Comparison of ENCODE assay signal across 1 cellular context in genomic region chr3:185024966-185025365, GRCh38.
TF ChIP-seq lines count a peak whose summit lies in the region.

No MANE protein-coding gene starts in this region.

TF ChIP-seq in K562, 482 proteins besides CTCF, POLR2A, EP300 and RAD21 (continued from another document and continues in another):
- TF ChIP-seq, protein P1, sequence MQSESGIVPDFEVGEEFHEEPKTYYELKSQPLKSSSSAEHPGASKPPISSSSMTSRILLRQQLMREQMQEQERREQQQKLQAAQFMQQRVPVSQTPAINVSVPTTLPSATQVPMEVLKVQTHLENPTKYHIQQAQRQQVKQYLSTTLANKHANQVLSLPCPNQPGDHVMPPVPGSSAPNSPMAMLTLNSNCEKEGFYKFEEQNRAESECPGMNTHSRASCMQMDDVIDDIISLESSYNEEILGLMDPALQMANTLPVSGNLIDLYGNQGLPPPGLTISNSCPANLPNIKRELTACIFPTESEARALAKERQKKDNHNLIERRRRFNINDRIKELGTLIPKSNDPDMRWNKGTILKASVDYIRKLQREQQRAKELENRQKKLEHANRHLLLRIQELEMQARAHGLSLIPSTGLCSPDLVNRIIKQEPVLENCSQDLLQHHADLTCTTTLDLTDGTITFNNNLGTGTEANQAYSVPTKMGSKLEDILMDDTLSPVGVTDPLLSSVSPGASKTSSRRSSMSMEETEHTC (IDR thresholded peaks at IDR 0.05): no peak
- TF ChIP-seq ZNF133 (CRISPR knock-in tag; IDR thresholded peaks at IDR 0.05) (no peak), SAFB2 (IDR thresholded peaks at IDR 0.05; ENCODE audit: borderline replicate concordance, low read depth, low read length, severe bottlenecking) (no peak), ZBED1 (IDR thresholded peaks at IDR 0.05) (no peak), MCM5 (IDR thresholded peaks at IDR 0.05; ENCODE audit: low read depth) (no peak), ZNF146 (CRISPR knock-in tag; IDR thresholded peaks at IDR 0.05; ENCODE audit: unreplicated experiment) (no peak), L3MBTL2 (IDR thresholded peaks at IDR 0.05) (0 out of 2 replicates have a peak, but pooled peaks have one; percentile 29), MTA2 (IDR thresholded peaks at IDR 0.05; ENCODE audit: low read depth) (peak; percentile 14; the same call in 1 of the 2 replicates), NONO (IDR thresholded peaks at IDR 0.05; ENCODE audit: low read depth in 2 of 2, low read length in 1 of 2) (no peak), KAT7 (CRISPR knock-in tag; IDR thresholded peaks at IDR 0.05; ENCODE audit: borderline replicate concordance) (no peak), ZC3H8 (IDR thresholded peaks at IDR 0.05) (no peak), JUN (IDR thresholded peaks at IDR 0.05; ENCODE audit: borderline replicate concordance, low read depth, low read length) (no peak), JUN (CRISPR knock-in tag; IDR thresholded peaks at IDR 0.05; ENCODE audit: borderline replicate concordance) (no peak), ZNF507 (tag; conservative IDR thresholded peaks at IDR 0.05) (no peak), ATF1 (CRISPR knock-in tag; IDR thresholded peaks at IDR 0.05) (no peak), ATF1 (tag; IDR thresholded peaks at IDR 0.05) (peak; percentile 56; the same call in 1 of the 2 replicates), ELF2 (CRISPR knock-in tag; IDR thresholded peaks at IDR 0.05) (no peak), ZKSCAN1 (IDR thresholded peaks at IDR 0.05; ENCODE audit: low read depth, low read length) (no peak), DIDO1 (tag; IDR thresholded peaks at IDR 0.05; ENCODE audit: low read depth) (no peak), ATF3 (IDR thresholded peaks at IDR 0.05) (peak; percentile 29; the same call in 1 of the 2 replicates), ATF3 (CRISPR knock-in tag; conservative IDR thresholded peaks at IDR 0.05) (no peak), NFATC3 (IDR thresholded peaks at IDR 0.05) (no peak), ZNF695 (CRISPR knock-in tag; IDR thresholded peaks at IDR 0.05) (no peak), MAFF (IDR thresholded peaks at IDR 0.05; ENCODE audit: low read length) (no peak), HDAC6 (IDR thresholded peaks at IDR 0.05; ENCODE audit: low read depth, low read length) (no peak), NR1H2 (CRISPR knock-in tag; IDR thresholded peaks at IDR 0.05) (no peak), ETV1 (tag; conservative IDR thresholded peaks at IDR 0.05; ENCODE audit: low read depth) (0 out of 2 replicates have a peak, but pooled peaks have one; percentile 16), STAT6 (CRISPR knock-in tag; IDR thresholded peaks at IDR 0.05) (no peak), BCL6 (CRISPR knock-in tag; IDR thresholded peaks at IDR 0.05) (no peak), U2AF1 (optimal IDR thresholded peaks at IDR 0.05; ENCODE audit: low read depth, low read length) (no peak), EZH2 (IDR thresholded peaks at IDR 0.05; ENCODE audit: borderline replicate concordance, low read depth, low read length) (no peak), ZBTB1 (CRISPR knock-in tag; IDR thresholded peaks at IDR 0.05; ENCODE audit: borderline replicate concordance, low read depth) (no peak), HMG20A (CRISPR knock-in tag; conservative IDR thresholded peaks at IDR 0.05) (no peak), KLF16 (IDR thresholded peaks at IDR 0.05) (no peak), ELK3 (CRISPR knock-in tag; IDR thresholded peaks at IDR 0.05) (no peak), EWSR1 (IDR thresholded peaks at IDR 0.05; ENCODE audit: borderline replicate concordance, low read depth, partially characterized antibody) (no peak), ESRRA (IDR thresholded peaks at IDR 0.05; ENCODE audit: borderline replicate concordance, low read depth) (peak; percentile 26; the same call in 1 of the 2 replicates), PHF20 (IDR thresholded peaks at IDR 0.05; ENCODE audit: partially characterized antibody) (no peak), RBM17 (IDR thresholded peaks at IDR 0.05; ENCODE audit: borderline replicate concordance, low read depth, low read length) (no peak), RBM22 (IDR thresholded peaks at IDR 0.05; ENCODE audit: low read depth, low read length, poor library complexity, severe bottlenecking) (no peak), CBFA2T2 (conservative IDR thresholded peaks at IDR 0.05) (peak; percentile 40; the same call in 1 of the 2 replicates)
- TF ChIP-seq, protein P2, sequence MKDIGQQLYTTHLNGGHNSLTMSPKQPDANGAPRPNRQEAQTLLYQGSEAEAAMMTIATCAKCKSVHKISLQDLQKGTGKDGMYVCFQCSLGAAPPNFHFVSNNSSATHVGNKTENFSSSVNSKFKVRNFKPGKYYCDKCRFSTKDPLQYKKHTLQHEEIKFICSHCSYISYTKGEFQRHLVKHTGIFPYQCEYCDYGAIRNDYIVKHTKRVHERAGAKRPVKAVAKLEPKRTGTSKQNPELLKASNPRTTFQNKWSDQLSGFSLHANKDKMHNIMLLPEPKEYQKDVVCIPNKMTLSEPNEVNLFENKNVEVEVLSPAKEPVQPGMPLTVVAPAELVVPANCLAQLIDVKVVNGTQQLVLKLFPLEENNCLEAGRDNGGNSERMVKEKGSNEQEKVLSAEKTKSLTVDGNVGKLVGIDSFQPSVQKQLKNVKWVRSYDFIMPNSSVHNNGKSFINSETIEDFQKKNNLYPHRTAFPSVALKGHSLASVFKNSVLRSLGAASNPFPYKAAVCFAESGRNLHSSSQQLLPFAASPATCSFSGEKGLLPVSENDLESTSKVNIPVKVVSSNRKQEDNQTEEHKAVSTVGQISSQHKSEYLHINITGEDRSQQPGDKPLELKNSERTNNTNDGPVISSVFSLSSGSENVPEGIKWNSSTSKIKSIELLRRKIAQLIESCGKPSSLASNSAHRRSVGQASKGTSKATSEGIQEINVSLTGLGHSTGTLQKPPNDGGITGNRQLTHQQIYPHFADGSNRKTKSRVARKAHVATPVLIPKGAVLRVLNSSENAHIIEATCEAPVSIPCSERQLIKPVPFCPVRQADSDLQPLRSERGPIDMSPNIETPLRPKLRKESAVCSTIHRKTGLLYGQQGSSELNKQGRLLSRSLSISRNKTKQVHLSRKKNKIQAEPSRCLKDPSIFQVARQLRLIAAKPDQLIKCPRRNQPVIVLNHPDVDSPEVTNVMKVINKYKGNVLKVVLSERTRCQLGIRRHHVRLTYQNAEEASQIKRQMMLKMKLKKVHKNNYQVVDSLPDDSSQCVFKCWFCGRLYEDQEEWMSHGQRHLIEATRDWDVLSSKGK (CRISPR knock-in tag; IDR thresholded peaks at IDR 0.05): no peak
- TF ChIP-seq, protein P3, sequence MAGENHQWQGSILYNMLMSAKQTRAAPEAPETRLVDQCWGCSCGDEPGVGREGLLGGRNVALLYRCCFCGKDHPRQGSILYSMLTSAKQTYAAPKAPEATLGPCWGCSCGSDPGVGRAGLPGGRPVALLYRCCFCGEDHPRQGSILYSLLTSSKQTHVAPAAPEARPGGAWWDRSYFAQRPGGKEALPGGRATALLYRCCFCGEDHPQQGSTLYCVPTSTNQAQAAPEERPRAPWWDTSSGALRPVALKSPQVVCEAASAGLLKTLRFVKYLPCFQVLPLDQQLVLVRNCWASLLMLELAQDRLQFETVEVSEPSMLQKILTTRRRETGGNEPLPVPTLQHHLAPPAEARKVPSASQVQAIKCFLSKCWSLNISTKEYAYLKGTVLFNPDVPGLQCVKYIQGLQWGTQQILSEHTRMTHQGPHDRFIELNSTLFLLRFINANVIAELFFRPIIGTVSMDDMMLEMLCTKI (IDR thresholded peaks at IDR 0.05; ENCODE audit: partially characterized antibody): no peak
- TF ChIP-seq, protein P4, sequence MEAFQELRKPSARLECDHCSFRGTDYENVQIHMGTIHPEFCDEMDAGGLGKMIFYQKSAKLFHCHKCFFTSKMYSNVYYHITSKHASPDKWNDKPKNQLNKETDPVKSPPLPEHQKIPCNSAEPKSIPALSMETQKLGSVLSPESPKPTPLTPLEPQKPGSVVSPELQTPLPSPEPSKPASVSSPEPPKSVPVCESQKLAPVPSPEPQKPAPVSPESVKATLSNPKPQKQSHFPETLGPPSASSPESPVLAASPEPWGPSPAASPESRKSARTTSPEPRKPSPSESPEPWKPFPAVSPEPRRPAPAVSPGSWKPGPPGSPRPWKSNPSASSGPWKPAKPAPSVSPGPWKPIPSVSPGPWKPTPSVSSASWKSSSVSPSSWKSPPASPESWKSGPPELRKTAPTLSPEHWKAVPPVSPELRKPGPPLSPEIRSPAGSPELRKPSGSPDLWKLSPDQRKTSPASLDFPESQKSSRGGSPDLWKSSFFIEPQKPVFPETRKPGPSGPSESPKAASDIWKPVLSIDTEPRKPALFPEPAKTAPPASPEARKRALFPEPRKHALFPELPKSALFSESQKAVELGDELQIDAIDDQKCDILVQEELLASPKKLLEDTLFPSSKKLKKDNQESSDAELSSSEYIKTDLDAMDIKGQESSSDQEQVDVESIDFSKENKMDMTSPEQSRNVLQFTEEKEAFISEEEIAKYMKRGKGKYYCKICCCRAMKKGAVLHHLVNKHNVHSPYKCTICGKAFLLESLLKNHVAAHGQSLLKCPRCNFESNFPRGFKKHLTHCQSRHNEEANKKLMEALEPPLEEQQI (IDR thresholded peaks at IDR 0.05): no peak
- TF ChIP-seq, protein P5, sequence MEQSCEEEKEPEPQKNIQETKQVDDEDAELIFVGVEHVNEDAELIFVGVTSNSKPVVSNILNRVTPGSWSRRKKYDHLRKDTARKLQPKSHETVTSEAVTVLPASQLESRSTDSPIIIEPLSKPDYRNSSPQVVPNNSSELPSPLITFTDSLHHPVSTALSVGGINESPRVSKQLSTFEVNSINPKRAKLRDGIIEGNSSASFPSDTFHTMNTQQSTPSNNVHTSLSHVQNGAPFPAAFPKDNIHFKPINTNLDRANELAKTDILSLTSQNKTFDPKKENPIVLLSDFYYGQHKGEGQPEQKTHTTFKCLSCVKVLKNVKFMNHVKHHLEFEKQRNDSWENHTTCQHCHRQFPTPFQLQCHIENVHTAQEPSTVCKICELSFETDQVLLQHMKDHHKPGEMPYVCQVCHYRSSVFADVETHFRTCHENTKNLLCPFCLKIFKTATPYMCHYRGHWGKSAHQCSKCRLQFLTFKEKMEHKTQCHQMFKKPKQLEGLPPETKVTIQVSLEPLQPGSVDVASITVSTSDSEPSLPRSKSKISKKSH (CRISPR knock-in tag; IDR thresholded peaks at IDR 0.05): no peak
- TF ChIP-seq, protein P6, sequence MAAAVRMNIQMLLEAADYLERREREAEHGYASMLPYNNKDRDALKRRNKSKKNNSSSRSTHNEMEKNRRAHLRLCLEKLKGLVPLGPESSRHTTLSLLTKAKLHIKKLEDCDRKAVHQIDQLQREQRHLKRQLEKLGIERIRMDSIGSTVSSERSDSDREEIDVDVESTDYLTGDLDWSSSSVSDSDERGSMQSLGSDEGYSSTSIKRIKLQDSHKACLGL (CRISPR knock-in tag; IDR thresholded peaks at IDR 0.05; ENCODE audit: borderline replicate concordance, poor library complexity, severe bottlenecking): no peak
- TF ChIP-seq, protein P7, sequence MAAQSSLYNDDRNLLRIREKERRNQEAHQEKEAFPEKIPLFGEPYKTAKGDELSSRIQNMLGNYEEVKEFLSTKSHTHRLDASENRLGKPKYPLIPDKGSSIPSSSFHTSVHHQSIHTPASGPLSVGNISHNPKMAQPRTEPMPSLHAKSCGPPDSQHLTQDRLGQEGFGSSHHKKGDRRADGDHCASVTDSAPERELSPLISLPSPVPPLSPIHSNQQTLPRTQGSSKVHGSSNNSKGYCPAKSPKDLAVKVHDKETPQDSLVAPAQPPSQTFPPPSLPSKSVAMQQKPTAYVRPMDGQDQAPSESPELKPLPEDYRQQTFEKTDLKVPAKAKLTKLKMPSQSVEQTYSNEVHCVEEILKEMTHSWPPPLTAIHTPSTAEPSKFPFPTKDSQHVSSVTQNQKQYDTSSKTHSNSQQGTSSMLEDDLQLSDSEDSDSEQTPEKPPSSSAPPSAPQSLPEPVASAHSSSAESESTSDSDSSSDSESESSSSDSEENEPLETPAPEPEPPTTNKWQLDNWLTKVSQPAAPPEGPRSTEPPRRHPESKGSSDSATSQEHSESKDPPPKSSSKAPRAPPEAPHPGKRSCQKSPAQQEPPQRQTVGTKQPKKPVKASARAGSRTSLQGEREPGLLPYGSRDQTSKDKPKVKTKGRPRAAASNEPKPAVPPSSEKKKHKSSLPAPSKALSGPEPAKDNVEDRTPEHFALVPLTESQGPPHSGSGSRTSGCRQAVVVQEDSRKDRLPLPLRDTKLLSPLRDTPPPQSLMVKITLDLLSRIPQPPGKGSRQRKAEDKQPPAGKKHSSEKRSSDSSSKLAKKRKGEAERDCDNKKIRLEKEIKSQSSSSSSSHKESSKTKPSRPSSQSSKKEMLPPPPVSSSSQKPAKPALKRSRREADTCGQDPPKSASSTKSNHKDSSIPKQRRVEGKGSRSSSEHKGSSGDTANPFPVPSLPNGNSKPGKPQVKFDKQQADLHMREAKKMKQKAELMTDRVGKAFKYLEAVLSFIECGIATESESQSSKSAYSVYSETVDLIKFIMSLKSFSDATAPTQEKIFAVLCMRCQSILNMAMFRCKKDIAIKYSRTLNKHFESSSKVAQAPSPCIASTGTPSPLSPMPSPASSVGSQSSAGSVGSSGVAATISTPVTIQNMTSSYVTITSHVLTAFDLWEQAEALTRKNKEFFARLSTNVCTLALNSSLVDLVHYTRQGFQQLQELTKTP (IDR thresholded peaks at IDR 0.05; ENCODE audit: low read depth in 1 of 2, partially characterized antibody in 2 of 2): no peak
